9 cellular contexts compared by ENCODE assay signal in genomic region chr12:64781374-64782029, GRCh38. TPM values are rescaled to one million over a fixed set of nuclear protein-coding genes. Genes with fewer than 3 reads are reported as not detected.
DNase-seq lines count a peak whose midpoint lies in the region; ATAC-seq, FAIRE-seq and TF ChIP-seq lines count a peak whose summit lies in the region.
"Had no signal": no experiment of that assay in that cellular context is flagged by ENCODE, and none has a peak within 500 bp of the region (broad histone marks: within the 10 kb centered on the region; RNA-seq: fewer than 3 reads in every experiment).

No MANE protein-coding gene starts in this region.

- peak; percentile 8 to 30; a peak in 3 of 6 replicates for ATAC-seq in A549
- ATAC-seq in GM19351 (IDR thresholded peaks at IDR 0.05; ENCODE audit: unreplicated experiment), result peak; percentile 26

- H3K4me3 ChIP-seq in A549 (peak overlapping the region; percentile 60), H1 (ENCODE audit: extremely low read depth in 1 of 4, insufficient read depth in 2 of 4, low read depth in 3 of 4, low read length in 4 of 4) (peak overlapping the region; percentile 32 to 68 (median 48)), foreskin fibroblast (ENCODE audit: low read depth in 1 of 2, low read length in 2 of 2) (no peak overlapping the region)

- no peak overlapping the region for H2BK120ac ChIP-seq in H1 (replicated peaks; ENCODE audit: low read depth, low read length)

- H3K27me3 ChIP-seq in H1 (replicated peaks in 1 of 4; ENCODE audit: control insufficient read depth in 3 of 4, extremely low read depth in 1 of 4, insufficient read depth in 3 of 4, low read length in 3 of 4), result peaks cover 2 to 34% (median 22%) of the 10 kb centered on the region in 4 experiments

- peaks cover 84% of the 10 kb centered on the region for H3K27me3 Mint-ChIP-seq in nephron (ENCODE audit: low read depth)

- H2BK5ac ChIP-seq in H1 (ENCODE audit: low read depth, low read length), result no peak overlapping the region

- no peak overlapping the region for H3K56ac ChIP-seq in H1 (replicated peaks; ENCODE audit: insufficient read length, low read depth, low read length)

- H3K27ac Mint-ChIP-seq in nephron, result peak overlapping the region in 1 of 3 experiments; percentile 36

- FAIRE-seq in A549 (lab: Jason Lieb, UNC), result no peak
- FAIRE-seq in H1 (lab: Jason Lieb, UNC), result no peak
- FAIRE-seq: endometrium had no signal

- H3K9me3 ChIP-seq in A549 (no peaks in the 10 kb centered on the region), H1 (ENCODE audit: insufficient read depth in 2 of 2, low read depth in 1 of 2, low read length in 1 of 2) (no peaks in the 10 kb centered on the region)

- no peak overlapping the region for H2BK20ac ChIP-seq in H1 (ENCODE audit: low read length)

- CTCF ChIA-PET in A549 (lab: Yijun Ruan, JAX), result interaction anchor here (0.6 to 3.9 kb wide), 8 partner anchors 11 to 1395 kb away, joined by 3 to 33 read pairs (median 4); no protein-coding TSS in a partner anchor
- CTCF ChIA-PET in H1 (lab: Charles Lee; ENCODE audit: partially characterized antibody), result interaction anchor here (0.7 to 4.0 kb wide), 8 partner anchors 8 to 323 kb away, joined by 3 to 34 read pairs (median 4); no protein-coding TSS in a partner anchor

- no peaks in the 10 kb centered on the region for H3K79me2 ChIP-seq in H1 (ENCODE audit: control insufficient read depth in 1 of 2, insufficient read depth in 2 of 2, low read length in 2 of 2)

- H2BK12ac ChIP-seq in H1 (ENCODE audit: low read depth, low read length), result no peak overlapping the region

- peaks cover 13% of the 10 kb centered on the region; the same call in 1 of the 2 replicates for H3K23me2 ChIP-seq in H1 (ENCODE audit: low read depth, low read length)

- DNase-seq in A549 (ENCODE audit: low read depth in 1 of 2, low spot score in 1 of 2), result no peak
- peak; percentile 62 for DNase-seq in NCI-H345 (lab: John Stamatoyannopoulos, UW)
- DNase-seq in H1 (ENCODE audit: low read depth in 1 of 2, low spot score in 2 of 2), result no peak
- DNase-seq in Kasumi-1 (lab: John Stamatoyannopoulos, UW), result no peak
- no peak for DNase-seq in cerebellum (ENCODE audit: low spot score)
- DNase-seq in foreskin fibroblast, result no peak

- TF ChIP-seq EP300 in A549 (IDR thresholded peaks at IDR 0.05) (no peak), H1 (IDR thresholded peaks at IDR 0.05; ENCODE audit: borderline replicate concordance in 1 of 2, low read depth in 2 of 2, low read length in 2 of 2) (no peak)

- H3K9me3 Mint-ChIP-seq in nephron, result peaks cover 10% of the 10 kb centered on the region

- no peak overlapping the region for H4K91ac ChIP-seq in H1 (replicated peaks; ENCODE audit: insufficient read length, low read length)

- peak overlapping the region; percentile 89; the same call in 1 of the 2 replicates for H4K8ac ChIP-seq in H1 (ENCODE audit: extremely low read depth, insufficient read depth, low read length)

- peaks cover 3% of the 10 kb centered on the region for H3K36me3 Mint-ChIP-seq in nephron (ENCODE audit: low read depth)

- POLR2A ChIA-PET in A549 (lab: Yijun Ruan, JAX) (no interaction called here), H1 (lab: Charles Lee; ENCODE audit: partially characterized antibody) (interaction anchor here (0.7 kb wide), 2 partner anchors 56 to 671 kb away, joined by 3 read pairs; no protein-coding TSS in a partner anchor)

- no peak overlapping the region for H2AK5ac ChIP-seq in H1 (ENCODE audit: low read depth, low read length)

- H4K20me1 ChIP-seq in H1 (replicated peaks in 1 of 2; ENCODE audit: control insufficient read depth in 1 of 2, insufficient read depth in 2 of 2, low read length in 2 of 2), result peaks cover 0 to 2% of the 10 kb centered on the region in 2 experiments

- H3K4me2 ChIP-seq in A549 (peak overlapping the region; percentile 87), H1 (ENCODE audit: insufficient read depth in 1 of 2, low read depth in 2 of 2, low read length in 2 of 2) (peak overlapping the region; percentile 88 to 89)

- peaks cover 18% of the 10 kb centered on the region for H3K4me1 Mint-ChIP-seq in nephron

- peak overlapping the region; percentile 87 for H2AFZ ChIP-seq in H1 (ENCODE audit: low read length)

- H3K4me3 Mint-ChIP-seq in nephron, result peak overlapping the region; percentile 81 to 84 (median 83)

- H3K14ac ChIP-seq in H1 (ENCODE audit: insufficient read length), result no peak overlapping the region

- no peak overlapping the region for H2BK15ac ChIP-seq in H1 (ENCODE audit: low read length)

- H3K18ac ChIP-seq in H1 (ENCODE audit: extremely low read depth, low read length), result no peak overlapping the region

- H3K4me1 ChIP-seq in A549 (peaks cover 8% of the 10 kb centered on the region; the same call in 2 of the 3 replicates), H1 (replicated peaks in 1 of 4; ENCODE audit: control insufficient read depth in 3 of 4, insufficient read depth in 4 of 4, low read length in 3 of 4) (peaks cover 0 to 6% (median 2%) of the 10 kb centered on the region in 4 experiments; a peak in 2 of 7 replicates)

- H3K79me1 ChIP-seq in H1 (ENCODE audit: low read depth, low read length), result no peaks in the 10 kb centered on the region

- H3K36me3 ChIP-seq in H1 (ENCODE audit: control insufficient read depth in 2 of 4, insufficient read depth in 4 of 4, low read length in 3 of 4), result no peaks in the 10 kb centered on the region

- no peak overlapping the region for H4K5ac ChIP-seq in H1 (ENCODE audit: insufficient read length, low read depth, low read length)

- TF ChIP-seq RAD21 in A549 (conservative IDR thresholded peaks at IDR 0.05 in 1 of 2, IDR thresholded peaks at IDR 0.05 in 1 of 2) (no peak), H1 (IDR thresholded peaks at IDR 0.05 in 1 of 2, conservative IDR thresholded peaks at IDR 0.05 in 1 of 2; ENCODE audit: low read depth in 2 of 2, low read length in 2 of 2) (no peak)

- TF ChIP-seq POLR2A in A549 (IDR thresholded peaks at IDR 0.05; ENCODE audit: low read length) (no peak), H1 (IDR thresholded peaks at IDR 0.05; ENCODE audit: control extremely low read depth in 1 of 2, low read depth in 2 of 2, low read length in 2 of 2) (no peak)

- peak overlapping the region in 1 of 2 experiments; percentile 88; a peak in 4 of 6 replicates for H3K27ac ChIP-seq in A549
- no peak overlapping the region for H3K27ac ChIP-seq in H1 (ENCODE audit: low read depth, low read length)

- WGBS in A549 (ENCODE audit: missing lambda C conversion rate), result 43% methylated on average over 26 of the region's 26 CpGs
- 12% methylated on average over 26 of the region's 26 CpGs; no CpG with 5 or more reads in 1 of the 2 experiments for WGBS in H1 (ENCODE audit: extremely low coverage in 1 of 2, insufficient coverage in 1 of 2, insufficient read length in 1 of 2, insufficient replicate concordance in 2 of 2, low coverage in 1 of 2, low lambda C conversion rate in 2 of 2, missing lambda C conversion rate in 1 of 2), 2 experiments

- no peak overlapping the region for H3K23ac ChIP-seq in H1 (ENCODE audit: insufficient read length)

- H3K9ac ChIP-seq in H1 (replicated peaks in 1 of 4; ENCODE audit: extremely low read depth in 1 of 4, low read depth in 3 of 4, low read length in 3 of 4), result no peak overlapping the region; a peak in 2 of 7 replicates

- no peak overlapping the region for H3K4ac ChIP-seq in H1 (replicated peaks; ENCODE audit: insufficient read length, low read depth, low read length)

- no peak for TF ChIP-seq CTCF in A549 (IDR thresholded peaks at IDR 0.05)
- no peak for TF ChIP-seq CTCF in H1 (IDR thresholded peaks at IDR 0.05; ENCODE audit: control extremely low read depth in 1 of 3, insufficient read depth in 1 of 3, low read depth in 1 of 3, low read length in 3 of 3)
- no peak for TF ChIP-seq CTCF in nephron (IDR thresholded peaks at IDR 0.05; ENCODE audit: unreplicated experiment in 3 of 3)
- TF ChIP-seq CTCF in foreskin fibroblast (IDR thresholded peaks at IDR 0.05; ENCODE audit: low read depth, low read length), result no peak

TF ChIP-seq in A549, 52 proteins besides CTCF, POLR2A, EP300 and RAD21 (continues in another document):
- no peak for TF ChIP-seq CEBPB (IDR thresholded peaks at IDR 0.05)
- TF ChIP-seq GATA3 (IDR thresholded peaks at IDR 0.05; ENCODE audit: borderline replicate concordance), result no peak

RNA-seq across cellular contexts. Expression of gene GNS, which starts 22.3 kb away (rescaled TPM):
- polyA plus RNA-seq in A549 (2011; rRNA removed), result 109 and 136 TPM in 2 replicates
- polyA plus RNA-seq in A549 (2012; cell fraction: cytosol; rRNA removed), result 17.6 and 22.2 TPM in 2 replicates
- 24.0 and 36.5 TPM in 2 replicates for polyA plus RNA-seq in A549 (2012; cell fraction: nucleus; rRNA removed)
- 50.6 to 57.5 TPM (median 54.3 TPM) in 3 replicates for polyA plus RNA-seq in A549 (2017; fragmentation: RNase III; extraction: RNeasy Plus Mini Kit Qiagen cat#74134 plus additional on column Dnase treatment)
- polyA minus RNA-seq in A549 (2011; rRNA and poly(A)+ RNA removed), result 184 and 203 TPM in 2 replicates
- total RNA-seq in H1 (2021; fragmentation: NEBNext Ultra II Directional; extraction: Animal tissue kit (Norgen Biotek cat#: 25700)), result 27.2 and 28.5 TPM in 2 replicates
- polyA plus RNA-seq in H1 (2011; rRNA removed), result 13.5 and 16.0 TPM in 2 replicates
- 16.5 TPM for polyA plus RNA-seq in H1 (2011; cell fraction: cytosol; rRNA removed)
- polyA plus RNA-seq in H1 (2011; cell fraction: nucleus; rRNA removed), result 13.6 TPM
- polyA plus RNA-seq in H1 (2012, experiment 1 of 2), result 13.5 to 19.9 TPM (median 17.9 TPM) in 4 replicates
- polyA plus RNA-seq in H1 (2012, experiment 2 of 2), result 4.2 TPM
- 31.6 TPM for polyA plus RNA-seq in H1 (2013, experiment 1 of 2)
- polyA plus RNA-seq in H1 (2013, experiment 2 of 2), result 33.1 TPM
- 46.9 and 106 TPM in 2 replicates for polyA minus RNA-seq in H1 (2011; rRNA and poly(A)+ RNA removed)
- polyA minus RNA-seq in H1 (2011; cell fraction: cytosol; rRNA and poly(A)+ RNA removed), result 36.0 TPM
- polyA minus RNA-seq in H1 (2011; cell fraction: nucleus; rRNA and poly(A)+ RNA removed), result 18.6 TPM
- total RNA-seq in cerebellum, result 49.3 TPM

RNA-seq across cellular contexts. Expression of gene TBC1D30, which starts 42.9 kb away (rescaled TPM):
- 3.5 and 4.4 TPM in 2 replicates for polyA plus RNA-seq in A549 (2011; rRNA removed)
- 2.4 and 2.5 TPM in 2 replicates for polyA plus RNA-seq in A549 (2012; cell fraction: cytosol; rRNA removed)
- 1.9 and 2.3 TPM in 2 replicates for polyA plus RNA-seq in A549 (2012; cell fraction: nucleus; rRNA removed)
- polyA plus RNA-seq in A549 (2017; fragmentation: RNase III; extraction: RNeasy Plus Mini Kit Qiagen cat#74134 plus additional on column Dnase treatment), result 0.65 to 0.85 TPM (median 0.67 TPM) in 3 replicates
- polyA minus RNA-seq in A549 (2011; rRNA and poly(A)+ RNA removed), result 3.7 and 4.1 TPM in 2 replicates
- total RNA-seq in H1 (2021; fragmentation: NEBNext Ultra II Directional; extraction: Animal tissue kit (Norgen Biotek cat#: 25700)), result 5.5 and 5.7 TPM in 2 replicates
- polyA plus RNA-seq in H1 (2011; rRNA removed), result 2.8 TPM in 2 replicates
- polyA plus RNA-seq in H1 (2011; cell fraction: cytosol; rRNA removed), result 3.0 TPM
- polyA plus RNA-seq in H1 (2011; cell fraction: nucleus; rRNA removed), result 3.4 TPM
- 2.4 to 3.1 TPM (median 2.7 TPM) in 4 replicates for polyA plus RNA-seq in H1 (2012, experiment 1 of 2)
- polyA plus RNA-seq in H1 (2012, experiment 2 of 2), result 0.26 TPM
- 1.9 TPM for polyA plus RNA-seq in H1 (2013, experiment 1 of 2)
- 1.8 TPM for polyA plus RNA-seq in H1 (2013, experiment 2 of 2)
- polyA minus RNA-seq in H1 (2011; rRNA and poly(A)+ RNA removed), result 6.2 and 6.6 TPM in 2 replicates
- polyA minus RNA-seq in H1 (2011; cell fraction: cytosol; rRNA and poly(A)+ RNA removed), result 3.6 TPM
- polyA minus RNA-seq in H1 (2011; cell fraction: nucleus; rRNA and poly(A)+ RNA removed), result 5.9 TPM
- 30.9 TPM for total RNA-seq in cerebellum

Comparison
In these comparisons a context has a peak if more than half of its experiments do, and no peak if none do; other contexts are left out.
1. H3K4me3 ChIP-seq: peak in A549 (single experiment) and H1 (4 of 4); none in foreskin fibroblast (0 of 2).
2. Of the 18 proteins assayed by ChIP-seq in both H1 and A549: peak only in H1: E2F6; only in A549: RNF2; in both: none; in neither: 16.